In genomic region chr16:89428605-89429004, GRCh38 we compare ENCODE assay signal across 4 cellular contexts.
TF ChIP-seq lines count a peak whose summit lies in the region.

No MANE protein-coding gene starts in this region.

TF ChIP-seq in HEK293, 187 proteins besides CTCF, POLR2A, EP300 and RAD21:
- peak; percentile 94 for TF ChIP-seq ZNF121 (tag by site-specific recombination; IDR thresholded peaks at IDR 0.05)

TF ChIP-seq in WTC11, 78 proteins besides CTCF, POLR2A, EP300 and RAD21:
- TF ChIP-seq ZNF121 (CRISPR knock-in tag; IDR thresholded peaks at IDR 0.05) = 0 out of 2 replicates have a peak, but pooled peaks have one; percentile 26

TF ChIP-seq in K562, 482 proteins besides CTCF, POLR2A, EP300 and RAD21:
- TF ChIP-seq SUPT5H (IDR thresholded peaks at IDR 0.05) = 0 out of 2 replicates have a peak, but pooled peaks have one; percentile 16

TF ChIP-seq in HepG2, 621 proteins besides CTCF, POLR2A, EP300 and RAD21:
- peak; percentile 65; the same call in 1 of the 2 replicates for TF ChIP-seq ZNF121 (CRISPR knock-in tag; IDR thresholded peaks at IDR 0.05)
